In genomic region chr5:173550641-173551040, GRCh38 we compare ENCODE assay signal across 6 cellular contexts.
"Had no signal": no experiment of that assay in that cellular context is flagged by ENCODE, and none has a peak within 500 bp of the region (broad histone marks: within the 10 kb centered on the region; RNA-seq: fewer than 3 reads in every experiment).

No MANE protein-coding gene starts in this region.

- H3K9me3 Mint-ChIP-seq: GM23338, H9 had no signal

- H3K4me3 Mint-ChIP-seq: GM23338, H9, IgD-negative memory B cell had no signal

- H3K4me3 ChIP-seq: GM23338 had no signal

- ATAC-seq: GM23338, HepG2 had no signal

- H3K36me3 Mint-ChIP-seq: IgD-negative memory B cell had no signal

- H3K4me1 Mint-ChIP-seq: IgD-negative memory B cell had no signal

- H2AFZ ChIP-seq: GM23338 had no signal

- H3K4me2 ChIP-seq: GM23338 had no signal

- H3K27ac Mint-ChIP-seq: GM23338 had no signal

- DNase-seq: H9, HCEC 1CT had no signal

- H3K27ac ChIP-seq: HL-60 had no signal
